1 cellular context compared by ENCODE assay signal in genomic region chr5:95913663-95914062, GRCh38.
A peak's percentile ranks its signal among the peaks of the same experiment; 100 is the strongest.
TF ChIP-seq lines count a peak whose summit lies in the region.

No MANE protein-coding gene starts in this region.

TF ChIP-seq in HEK293, 187 proteins besides CTCF, POLR2A, EP300 and RAD21 (continued from another document):
- peak; percentile 64 for TF ChIP-seq SP7 (tag by site-specific recombination; IDR thresholded peaks at IDR 0.05)
